6 cellular contexts compared by ENCODE assay signal in genomic region chr6:71119560-71119959, GRCh38.
"Had no signal": no experiment of that assay in that cellular context is flagged by ENCODE, and none has a peak within 500 bp of the region (broad histone marks: within the 10 kb centered on the region; RNA-seq: fewer than 3 reads in every experiment).

No MANE protein-coding gene starts in this region.

- DNase-seq: IMR-90, KBM-7, KG1 had no signal

- H3K4me3 ChIP-seq: K562 had no signal

- H3K27ac ChIP-seq: HL-60, KMS-11 had no signal
